15 cellular contexts compared by ENCODE assay signal in the genomic region with DNA sequence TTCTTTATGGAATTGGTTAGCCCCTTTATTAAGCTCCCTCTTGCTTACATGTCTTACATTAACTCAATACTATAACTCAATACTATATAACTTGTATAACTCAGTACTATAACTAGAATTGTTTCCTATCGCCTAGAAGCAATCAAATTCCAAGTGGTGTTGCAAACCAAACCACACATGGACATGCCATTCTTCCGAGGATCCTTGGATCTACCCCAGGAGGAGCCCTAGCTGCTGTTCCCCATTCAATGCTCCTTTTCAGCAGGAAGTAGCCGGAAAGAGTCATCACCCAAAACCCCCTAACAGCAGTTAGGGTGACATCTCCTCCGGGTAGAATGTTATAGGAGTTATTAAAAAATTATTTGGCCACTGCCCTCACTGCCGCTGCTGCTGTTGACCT.
"Had no signal": no experiment of that assay in that cellular context is flagged by ENCODE, and none has a peak within 500 bp of the region (broad histone marks: within the 10 kb centered on the region; RNA-seq: fewer than 3 reads in every experiment).

No MANE protein-coding gene starts in this region.

- H3K27me3 Mint-ChIP-seq: activated CD4-positive, alpha-beta memory T cell treated with anti-CD3 and anti-CD28 coated beads for 36 hours; memory B cell had no signal

- H3K27ac ChIP-seq: heart right ventricle, left lung, stomach, thoracic aorta had no signal

- DNase-seq: activated CD4-positive, alpha-beta memory T cell treated with anti-CD3 and anti-CD28 coated beads for 36 hours; activated CD4-positive, CD25-positive, alpha-beta regulatory T cell; activated gamma-delta T cell treated with Interleukin-2 at 50 U/mL for 16 hours; activated T-cell treated with anti-CD3 and anti-CD28 coated beads, Interleukin-2, amount 50 U/mL, for 72 hours; caudate nucleus; cortex of kidney; effector memory CD4-positive, alpha-beta T cell; heart right ventricle; islet precursor cell; left lung; nephron progenitor cell; stimulated activated CD4-positive, alpha-beta T cell treated with anti-CD3 and anti-CD28 coated beads, Interleukin-4, amount 100 ng/mL, for 24 hours; stomach had no signal

- H3K9me3 ChIP-seq: heart right ventricle, left lung, stomach, thoracic aorta had no signal

- H3K9me3 Mint-ChIP-seq: activated CD4-positive, alpha-beta memory T cell treated with anti-CD3 and anti-CD28 coated beads for 36 hours; activated T-cell treated with anti-CD3 and anti-CD28 coated beads, Interleukin-2, amount 50 U/mL, for 72 hours; memory B cell had no signal

- H3K27me3 ChIP-seq: heart right ventricle, left lung, stomach had no signal

- H3K4me3 ChIP-seq: heart right ventricle, left lung, stomach, thoracic aorta had no signal

- H3K4me3 Mint-ChIP-seq: activated CD4-positive, alpha-beta memory T cell treated with anti-CD3 and anti-CD28 coated beads for 36 hours; activated T-cell treated with anti-CD3 and anti-CD28 coated beads, Interleukin-2, amount 50 U/mL, for 72 hours; memory B cell; nephron progenitor cell had no signal

- H3K27ac Mint-ChIP-seq: activated CD4-positive, alpha-beta memory T cell treated with anti-CD3 and anti-CD28 coated beads for 36 hours; activated T-cell treated with anti-CD3 and anti-CD28 coated beads, Interleukin-2, amount 50 U/mL, for 72 hours; memory B cell; nephron progenitor cell had no signal

- H3K4me1 ChIP-seq: left lung had no signal

- ATAC-seq: activated T-cell treated with anti-CD3 and anti-CD28 coated beads, Interleukin-2, amount 50 U/mL, for 72 hours; heart right ventricle; left lung had no signal

- H3K36me3 ChIP-seq: heart right ventricle, left lung, stomach, thoracic aorta had no signal
